Comparison of ENCODE assay signal across 8 cellular contexts in the genomic region with DNA sequence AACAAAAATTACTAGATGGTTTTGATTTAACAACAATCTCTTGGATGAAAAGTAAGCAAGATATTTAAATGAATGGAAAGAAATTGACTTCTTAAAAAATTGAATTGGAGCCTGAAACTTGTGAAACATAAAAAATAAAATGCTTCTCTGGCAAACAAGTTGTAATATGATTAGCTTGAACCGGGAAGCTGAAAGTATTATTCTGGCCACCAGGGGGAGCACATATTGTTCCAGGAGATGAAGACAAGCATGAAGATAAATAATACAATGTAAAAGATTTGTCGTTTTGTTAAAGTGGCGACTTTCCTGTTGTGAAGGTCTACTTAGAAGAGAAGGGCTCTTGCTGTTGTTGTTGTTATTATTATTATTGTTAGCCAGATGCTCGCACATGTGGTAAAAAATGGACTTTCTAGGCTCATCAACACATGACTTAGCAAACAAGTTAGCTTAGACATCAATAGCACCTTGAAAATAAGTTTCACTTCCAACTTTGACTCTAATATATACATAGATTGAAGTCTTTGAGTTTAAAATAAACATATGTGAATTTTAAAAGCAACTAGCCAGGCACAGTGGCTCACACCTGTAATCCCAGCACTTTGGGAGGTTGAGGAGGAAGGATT. TPM values are rescaled to one million over a fixed set of nuclear protein-coding genes. Genes with fewer than 3 reads are reported as not detected.
A peak's percentile ranks its signal among the peaks of the same experiment; 100 is the strongest.
DNase-seq lines count a peak whose midpoint lies in the region; ATAC-seq and TF ChIP-seq lines count a peak whose summit lies in the region.

No MANE protein-coding gene starts in this region.

- no peaks in the 10 kb centered on the region for H3K36me3 Mint-ChIP-seq in chondrocyte (ENCODE audit: low read depth)

- H3K27me3 ChIP-seq in Karpas-422 (ENCODE audit: low read length) (no peaks in the 10 kb centered on the region), Peyer's patch (no peaks in the 10 kb centered on the region)

- intact Hi-C loops in mucosa of descending colon (cut with DNase I, micrococcal nuclease) = loop anchor here in 1 of 2 donors (5.0 kb wide), 1 partner anchor 388 kb away; no protein-coding TSS in a partner anchor

- H2AFZ ChIP-seq in Karpas-422 (ENCODE audit: low read length) = no peak overlapping the region

- no peak for TF ChIP-seq POLR2A in Peyer's patch (IDR thresholded peaks at IDR 0.05)

- H3K4me1 ChIP-seq in Karpas-422 (ENCODE audit: low read length) (no peaks in the 10 kb centered on the region), Peyer's patch (no peaks in the 10 kb centered on the region), mucosa of descending colon (ENCODE audit: low read depth) (no peaks in the 10 kb centered on the region)

- H3K27ac Mint-ChIP-seq in chondrocyte (ENCODE audit: unreplicated experiment) = no peak overlapping the region

- no peak overlapping the region for H3K4me3 ChIP-seq in Karpas-422 (ENCODE audit: low read length)
- no peak overlapping the region for H3K4me3 ChIP-seq in Peyer's patch
- no peak overlapping the region for H3K4me3 ChIP-seq in mucosa of descending colon

- ATAC-seq in mucosa of descending colon (no peak), HG03469 (IDR thresholded peaks at IDR 0.05; ENCODE audit: unreplicated experiment) (no peak), HG02571 (IDR thresholded peaks at IDR 0.05; ENCODE audit: unreplicated experiment) (no peak)

- H3K9ac ChIP-seq in Karpas-422 (ENCODE audit: low read length) = no peak overlapping the region

- no peaks in the 10 kb centered on the region for H3K9me3 Mint-ChIP-seq in chondrocyte (ENCODE audit: low read depth)

- H3K9me3 ChIP-seq in Karpas-422 (ENCODE audit: low read length) = no peaks in the 10 kb centered on the region
- H3K9me3 ChIP-seq in Peyer's patch = no peaks in the 10 kb centered on the region
- no peaks in the 10 kb centered on the region for H3K9me3 ChIP-seq in mucosa of descending colon

- H3K36me3 ChIP-seq in Karpas-422 (ENCODE audit: insufficient read depth, low read length) (no peaks in the 10 kb centered on the region), Peyer's patch (no peaks in the 10 kb centered on the region), mucosa of descending colon (ENCODE audit: low read depth) (no peaks in the 10 kb centered on the region)

- peaks cover 3% of the 10 kb centered on the region for H3K4me1 Mint-ChIP-seq in chondrocyte (ENCODE audit: low read depth)

- no peaks in the 10 kb centered on the region for H3K79me2 ChIP-seq in Karpas-422 (ENCODE audit: low read length)

- no peak overlapping the region for H3K4me2 ChIP-seq in Karpas-422 (ENCODE audit: low read depth, low read length, poor library complexity, severe bottlenecking)

- TF ChIP-seq CTCF in Peyer's patch (IDR thresholded peaks at IDR 0.05) (peak; percentile 46 to 78 (median 58)), chondrocyte (IDR thresholded peaks at IDR 0.05) (peak; percentile 95), mucosa of descending colon (IDR thresholded peaks at IDR 0.05) (peak; percentile 51)

- no peaks in the 10 kb centered on the region for H3K9me2 ChIP-seq in Karpas-422 (replicated peaks; ENCODE audit: insufficient read depth, low read length)

- no peak overlapping the region for H3K4me3 Mint-ChIP-seq in chondrocyte (ENCODE audit: unreplicated experiment)

- H3K27me3 Mint-ChIP-seq in chondrocyte (ENCODE audit: low read depth) = peaks cover 38% of the 10 kb centered on the region

- peak; percentile 63 for DNase-seq in A172 (ENCODE audit: low spot score)
- peak; percentile 53 for DNase-seq in ELR (ENCODE audit: low read depth)
- DNase-seq in Karpas-422 = peak; percentile 88
- DNase-seq in Peyer's patch = peak in 2 of 3 donors; percentile 28 to 69
- no peak for DNase-seq in chondrocyte (ENCODE audit: low spot score)
- peak in 1 of 3 donors; percentile 78 for DNase-seq in mucosa of descending colon

- H4K20me1 ChIP-seq in Karpas-422 (ENCODE audit: insufficient read depth, low read depth, low read length) = no peaks in the 10 kb centered on the region

- H3K27ac ChIP-seq in Karpas-422 (ENCODE audit: low read length) (no peak overlapping the region), Peyer's patch (no peak overlapping the region)

RNA-seq across cellular contexts. Expression of gene PAX1, which starts 14.2 kb away (rescaled TPM):
- total RNA-seq in A172 (2014; rRNA removed; shearing (Covaris generic)) = not detected in 2 replicates
- total RNA-seq in Karpas-422 (2014; rRNA removed; shearing (Covaris generic); ENCODE audit: low replicate concordance) = not detected in 2 replicates
- total RNA-seq in Peyer's patch = not detected
- total RNA-seq in chondrocyte = not detected in 3 replicates
- total RNA-seq in mucosa of descending colon = under 1 TPM in 1 of 3 donors, not detected in 2; 0.06 TPM
